Comparison of ENCODE assay signal across 8 cellular contexts in genomic region chr12:54259194-54260011, GRCh38. TPM values are rescaled to one million over a fixed set of nuclear protein-coding genes. Genes with fewer than 3 reads are reported as not detected.
A peak's percentile ranks its signal among the peaks of the same experiment; 100 is the strongest.
DNase-seq lines count a peak whose midpoint lies in the region; ATAC-seq and TF ChIP-seq lines count a peak whose summit lies in the region.

No MANE protein-coding gene starts in this region.

- peak; percentile 93 for ATAC-seq in CD4-positive, alpha-beta T cell (ENCODE audit: poor library complexity)
- ATAC-seq in GM21423 (IDR thresholded peaks at IDR 0.05; ENCODE audit: unreplicated experiment) (peak; percentile 87), heart right ventricle (peak; percentile 89 to 97 (median 95))

- no peaks in the 10 kb centered on the region for H3K27me3 ChIP-seq in CD4-positive, alpha-beta T cell (ENCODE audit: control insufficient read depth, insufficient read depth, low read length)
- H3K27me3 ChIP-seq in heart right ventricle, result no peaks in the 10 kb centered on the region
- H3K27me3 ChIP-seq in ovary, result no peaks in the 10 kb centered on the region

- H3K27me3 Mint-ChIP-seq in CD4-positive, alpha-beta T cell, result no peaks in the 10 kb centered on the region

- DNase-seq in CD4-positive, alpha-beta T cell, result peak in 5 of 10 experiments; percentile 14 to 51 (median 35)
- DNase-seq in SHP77 treated with DMSO at 0.1 percent for 48 hours (lab: John Stamatoyannopoulos, UW), result peak; percentile 87
- DNase-seq in amygdala (lab: John Stamatoyannopoulos, UW), result peak in 55 of 56 donors; percentile 19 to 88 (median 71)
- peak; percentile 60 to 82 for DNase-seq in heart right ventricle
- peak; percentile 77 to 88 (median 86) for DNase-seq in ovary
- DNase-seq in NCI-H1048 (lab: John Stamatoyannopoulos, UW), result no peak

- H3K27ac ChIP-seq in CD4-positive, alpha-beta T cell (ENCODE audit: low read depth, low read length), result no peak overlapping the region
- peak overlapping the region; percentile 62 for H3K27ac ChIP-seq in KOPT-K1 (ENCODE audit: low read depth, low read length, poor library complexity, severe bottlenecking)
- H3K27ac ChIP-seq in heart right ventricle, result peak overlapping the region; percentile 66 to 93 (median 80)
- H3K27ac ChIP-seq in ovary, result peak overlapping the region in 1 of 2 donors; percentile 42

- TF ChIP-seq POLR2A in ovary (IDR thresholded peaks at IDR 0.05), result no peak

- no peak for TF ChIP-seq EP300 in ovary (IDR thresholded peaks at IDR 0.05)

- intact Hi-C loops in CD4-positive, alpha-beta T cell (cut with DNase I, micrococcal nuclease), result no loop called here
- intact Hi-C loops in heart right ventricle (cut with DNase I), result loop anchor here in 5 of 10 donors (1.0 to 10.0 kb wide), 4 partner anchors 17 to 105 kb away; partner anchors contain the start of genes GPR84 (in 5 of the 5), CBX5 (in 1 of the 5) and HNRNPA1 (in 1 of the 5)
- intact Hi-C loops in ovary (cut with DNase I), result loop anchor here in 1 of 4 donors (10.0 kb wide), 1 partner anchor 65 kb away; the partner anchor contains the start of gene COPZ1

- H3K36me3 ChIP-seq in KOPT-K1 (ENCODE audit: insufficient read depth, low read length) (peaks cover 47% of the 10 kb centered on the region), heart right ventricle (peaks cover 0 to 34% (median 8%) of the 10 kb centered on the region in 9 donors), ovary (no peaks in the 10 kb centered on the region)

- peak overlapping the region; percentile 45 for H3K27ac Mint-ChIP-seq in CD4-positive, alpha-beta T cell

- H3K4me1 Mint-ChIP-seq in CD4-positive, alpha-beta T cell (ENCODE audit: low read depth), result peaks cover 31% of the 10 kb centered on the region

- peaks cover 7 to 61% (median 47%) of the 10 kb centered on the region in 9 donors for H3K4me1 ChIP-seq in heart right ventricle
- H3K4me1 ChIP-seq in ovary (ENCODE audit: insufficient read depth), result peaks cover 5% of the 10 kb centered on the region

- no peak for TF ChIP-seq CTCF in CD4-positive, alpha-beta T cell (IDR thresholded peaks at IDR 0.05)
- no peak for TF ChIP-seq CTCF in heart right ventricle (IDR thresholded peaks at IDR 0.05)
- no peak for TF ChIP-seq CTCF in ovary (IDR thresholded peaks at IDR 0.05)

- POLR2A ChIA-PET in CD4-positive, alpha-beta T cell (lab: Charles Lee), result interaction anchor here (0.6 to 4.4 kb wide), 4 partner anchors 19 to 100 kb away, joined by 3 to 25 read pairs (median 3); partner anchors contain the start of genes CBX5 and HNRNPA1

- H3K36me3 Mint-ChIP-seq in CD4-positive, alpha-beta T cell (ENCODE audit: low read depth), result peaks cover 30% of the 10 kb centered on the region

- CTCF ChIA-PET in CD4-positive, alpha-beta T cell (lab: Charles Lee), result interaction anchor here (1.0 to 1.2 kb wide), 2 partner anchors 66 to 109 kb away, joined by 3 read pairs; partner anchors contain the start of gene COPZ1

- no peaks in the 10 kb centered on the region for H3K9me3 ChIP-seq in CD4-positive, alpha-beta T cell (ENCODE audit: control insufficient read depth, low read length)
- H3K9me3 ChIP-seq in KOPT-K1 (ENCODE audit: insufficient read depth, low read length, poor library complexity, severe bottlenecking) (no peaks in the 10 kb centered on the region), heart right ventricle (no peaks in the 10 kb centered on the region), ovary (no peaks in the 10 kb centered on the region)

- WGBS in heart right ventricle, 2 donors, result 6% methylated on average over 11 of the region's 11 CpGs
- WGBS in ovary, 3 donors, result 3 to 4% (median 4%) methylated on average over 11 of the region's 11 CpGs

- H3K9me3 Mint-ChIP-seq in CD4-positive, alpha-beta T cell, result no peaks in the 10 kb centered on the region

- H3K4me3 Mint-ChIP-seq in CD4-positive, alpha-beta T cell, result peak overlapping the region; percentile 66

- peak overlapping the region; percentile 19 to 65 (median 51) for H3K4me3 ChIP-seq in heart right ventricle
- H3K4me3 ChIP-seq in ovary, result peak overlapping the region; percentile 5

RNA-seq across cellular contexts. Expression of gene CBX5, which starts 20.5 kb away (rescaled TPM):
- 10 to 100 TPM; 38.8 to 38.9 TPM for total RNA-seq in CD4-positive, alpha-beta T cell
- total RNA-seq in heart right ventricle (10 to 100 TPM; 44.4 to 53.5 (median 49.7) TPM), ovary (100 to 1,000 TPM in 4 of 7 donors, 10 to 100 TPM in 3; 30.3 to 119 (median 103) TPM)
- polyA plus RNA-seq in heart right ventricle (10 to 100 TPM; 13.4 to 19.2 TPM), ovary (10 to 100 TPM; 14.3 to 47.6 TPM)

RNA-seq across cellular contexts. Expression of gene HNRNPA1, which starts 21.1 kb away (rescaled TPM):
- 1,000 to 10,000 TPM; 1,969 to 1,994 TPM for total RNA-seq in CD4-positive, alpha-beta T cell
- 100 to 1,000 TPM; 419 to 538 (median 462) TPM for total RNA-seq in heart right ventricle
- 100 to 1,000 TPM; 353 to 641 TPM for polyA plus RNA-seq in heart right ventricle
- total RNA-seq in ovary, result 1,000 to 10,000 TPM in 5 of 7 donors, 100 to 1,000 TPM in 2; 586 to 2,586 (median 2,385) TPM
- 1,000 to 10,000 TPM; 2,375 to 2,506 TPM for polyA plus RNA-seq in ovary

RNA-seq across cellular contexts. Expression of gene NFE2, which starts 41.4 kb away (rescaled TPM):
- under 1 TPM in 1 of 2 experiments, not detected in 1; 0.20 TPM for total RNA-seq in CD4-positive, alpha-beta T cell
- total RNA-seq in heart right ventricle (1 to 10 TPM in 1 of 10 donors, under 1 TPM in 8, not detected in 1; 0.17 to 1.4 (median 0.50) TPM), ovary (under 1 TPM in 5 of 7 donors, not detected in 2; 0.11 to 0.54 (median 0.33) TPM)
- polyA plus RNA-seq in heart right ventricle (under 1 TPM in 1 of 2 donors, not detected in 1; 0.28 TPM), ovary (under 1 TPM; 0.05 to 0.43 TPM)
